ENCODE assay signal across 9 cellular contexts in genomic region chr10:22351131-22351703, GRCh38. TPM values are rescaled to one million over a fixed set of nuclear protein-coding genes. Genes with fewer than 3 reads are reported as not detected.
"Had no signal": no experiment of that assay in that cellular context is flagged by ENCODE, and none has a peak within 500 bp of the region (broad histone marks: within the 10 kb centered on the region; RNA-seq: fewer than 3 reads in every experiment).

No MANE protein-coding gene starts in this region.

- H3K27ac ChIP-seq: HL-60 had no signal

- ATAC-seq: GM23338, HepG2 had no signal

- H2AFZ ChIP-seq: GM23338 had no signal

- H3K4me3 ChIP-seq: GM23338 had no signal

- H3K4me2 ChIP-seq: GM23338 had no signal

- DNase-seq: H9, HFFc6, KG1 had no signal

RNA-seq across cellular contexts. Expression of gene SPAG6, which starts 5.9 kb away (rescaled TPM):
- total RNA-seq: GM23338, H1, HepG2, HFFc6, HT1080 had no signal
- polyA plus RNA-seq: HepG2, IgD-negative memory B cell had no signal
